Comparison of ENCODE assay signal across 28 cellular contexts in genomic region chr10:129812398-129812797, GRCh38.
"Had no signal": no experiment of that assay in that cellular context is flagged by ENCODE, and none has a peak within 500 bp of the region (broad histone marks: within the 10 kb centered on the region; RNA-seq: fewer than 3 reads in every experiment).

No MANE protein-coding gene starts in this region.

- H3K4me3 ChIP-seq: ovary, psoas muscle, skin epidermis, smooth muscle cell, spleen, stomach, thoracic aorta, thyroid gland, tibial nerve, upper lobe of left lung, uterus had no signal

- H3K27ac ChIP-seq: ovary, parathyroid adenoma, psoas muscle, skin epidermis, spleen, stomach, thoracic aorta, thyroid gland, tibial nerve, upper lobe of left lung, uterus had no signal

- H3K9ac ChIP-seq: parathyroid adenoma had no signal

- H3K27me3 ChIP-seq: ovary, thyroid gland, tibial nerve, upper lobe of left lung, uterus had no signal

- H3K9me3 ChIP-seq: ovary, psoas muscle, thoracic aorta, thyroid gland, upper lobe of left lung, uterus had no signal

- DNase-seq: naive B cell; naive thymus-derived CD8-positive, alpha-beta T cell; nephron progenitor cell; occipital lobe; ovary; posterior cingulate gyrus; psoas muscle; right cardiac atrium; spleen; stimulated activated CD4-positive, alpha-beta T cell treated with anti-CD3 and anti-CD28 coated beads, Interleukin-12 subunit alpha, Interleukin-12 subunit beta, amount 100 ng/mL, for 4 hours; stimulated activated CD4-positive, alpha-beta T cell treated with anti-CD3 and anti-CD28 coated beads, Interleukin-2, amount 100 ng/mL, for 24 hours; stimulated activated CD4-positive, alpha-beta T cell treated with anti-CD3 and anti-CD28 coated beads, Interleukin-2, amount 100 ng/mL, for 48 hours; stimulated activated CD4-positive, alpha-beta T cell treated with anti-CD3 and anti-CD28 coated beads, Interleukin-4, amount 100 ng/mL, for 24 hours; stimulated activated naive B cell treated with anti-CD40 and anti-IgM and Interleukin-4, amounts not matched to agents 10 μg/mL and 1 μg/mL and 100 μg/mL, for 72 hours; stimulated activated naive CD4-positive, alpha-beta T cell treated with Interleukin-2 at 50 U/mL for 16 hours; stomach; thyroid gland; trophoblast cell; upper lobe of left lung; uterus had no signal

- H3K36me3 ChIP-seq: ovary, spleen, stomach, thoracic aorta, thyroid gland, tibial nerve, upper lobe of left lung, uterus had no signal

- H3K4me1 ChIP-seq: parathyroid adenoma, psoas muscle, spleen, stomach, thyroid gland, tibial nerve, upper lobe of left lung, uterus had no signal

- H2AFZ ChIP-seq: parathyroid adenoma had no signal

- ATAC-seq: naive thymus-derived CD8-positive, alpha-beta T cell; natural killer cell treated with Interleukin-12 subunit alpha and Interleukin-12 subunit beta and Interleukin-15 and Interleukin-18, amount 100 ng/mL, for 72 hours; psoas muscle; right cardiac atrium; sciatic nerve; stimulated activated effector memory CD8-positive, alpha-beta T cell treated with anti-CD3 and anti-CD28 coated beads, Interleukin-12 subunit alpha, Interleukin-12 subunit beta, amount 100 ng/mL, for 72 hours; stimulated activated naive B cell treated with anti-CD40 and anti-IgM and Interleukin-4, amounts not matched to agents 10 μg/mL and 1 μg/mL and 100 μg/mL, for 72 hours had no signal

- H3K4me2 ChIP-seq: smooth muscle cell had no signal
